ENCODE assay signal across 1 cellular context in the genomic region with DNA sequence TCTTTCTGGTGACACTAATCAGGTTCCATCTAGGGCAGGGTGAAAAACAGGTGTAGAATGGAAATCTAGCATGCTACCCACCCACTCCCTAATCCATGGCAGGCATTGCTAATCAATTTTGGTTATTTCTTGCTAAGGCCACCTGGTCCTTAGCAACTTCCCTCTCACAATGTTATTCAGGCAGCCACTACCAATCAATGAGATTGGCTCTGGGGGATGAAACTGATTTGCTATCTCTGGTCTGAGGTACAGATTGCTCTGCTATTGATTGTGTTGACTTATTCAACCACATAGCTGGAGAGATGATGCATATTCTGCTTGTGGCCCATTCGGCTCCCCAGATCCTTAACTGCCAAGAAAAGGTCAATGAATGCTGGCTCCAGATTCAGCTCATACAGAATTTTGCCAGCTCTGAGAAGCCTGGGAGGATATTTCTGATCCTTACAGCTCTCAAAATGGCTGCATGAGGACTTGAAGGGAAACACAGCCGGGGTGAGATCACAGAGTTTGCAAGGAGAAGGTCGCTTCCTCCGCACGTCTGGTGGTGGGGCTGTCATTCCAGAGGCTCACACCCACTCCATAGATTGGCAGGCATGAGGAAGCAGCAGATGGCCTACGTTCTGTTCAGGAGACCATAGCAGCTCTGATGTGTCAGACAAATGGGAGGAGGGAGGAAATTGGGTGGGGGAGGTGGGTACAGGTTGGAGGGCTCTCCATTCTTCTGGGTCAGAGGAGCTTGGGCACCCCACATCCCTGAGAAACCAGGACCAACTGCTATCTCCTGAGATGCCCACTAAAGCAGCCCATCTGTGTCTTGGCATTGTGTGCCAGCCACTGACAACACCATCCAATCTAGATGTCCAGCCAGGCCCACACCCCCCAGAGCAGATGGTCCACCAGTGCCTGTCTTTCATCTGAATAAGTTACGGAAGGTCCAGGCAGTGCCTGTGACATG.
A peak's percentile ranks its signal among the peaks of the same experiment; 100 is the strongest.
TF ChIP-seq lines count a peak whose summit lies in the region.

No MANE protein-coding gene starts in this region.

TF ChIP-seq in GM12878, 131 proteins besides CTCF, POLR2A, EP300 and RAD21:
- TF ChIP-seq MLLT1 (IDR thresholded peaks at IDR 0.05) (peak; percentile 90), ZNF622 (IDR thresholded peaks at IDR 0.05) (no peak)
